ENCODE assay signal across 12 cellular contexts in genomic region chr6:99416892-99417767, GRCh38. TPM values are rescaled to one million over a fixed set of nuclear protein-coding genes. Genes with fewer than 3 reads are reported as not detected.
DNase-seq lines count a peak whose midpoint lies in the region; ATAC-seq and TF ChIP-seq lines count a peak whose summit lies in the region.
"Had no signal": no experiment of that assay in that cellular context is flagged by ENCODE, and none has a peak within 500 bp of the region (broad histone marks: within the 10 kb centered on the region; RNA-seq: fewer than 3 reads in every experiment).

No MANE protein-coding gene starts in this region.

- H3K27ac ChIP-seq in coronary artery, result no peak overlapping the region

- CTCF ChIA-PET in activated naive CD4-positive, alpha-beta T cell treated with anti-CD3 and anti-CD28 coated beads, Interleukin-2, amount 10 ng/mL, durations not matched to agents 7 days and 5 days (lab: Charles Lee), result interaction anchor here (1.1 kb wide), 1 partner anchor 9 kb away, joined by 3 read pairs; no protein-coding TSS in a partner anchor

- H3K27ac Mint-ChIP-seq in activated naive CD4-positive, alpha-beta T cell treated with anti-CD3 and anti-CD28 coated beads, Interleukin-2, amount 50 U/mL, for 24 hours, result peak overlapping the region; percentile 65
- H3K27ac Mint-ChIP-seq in activated naive CD4-positive, alpha-beta T cell treated with anti-CD3 and anti-CD28 coated beads, Interleukin-2, amount 10 ng/mL, durations not matched to agents 7 days and 5 days, result no peak overlapping the region
- H3K27ac Mint-ChIP-seq in activated T-helper 1 cell treated with anti-CD3 and anti-CD28 coated beads, Interleukin-12 subunit alpha, Interleukin-12 subunit beta, Interleukin-2, Interleukin-4 antibody, amounts not matched to agents 30 ng/mL and 10 ng/mL and 1 ng/mL, durations not matched to agents 14 hours and 24 hours and 36 hours, result no peak overlapping the region
- H3K27ac Mint-ChIP-seq: T-helper 1 cell treated with Interleukin-12 subunit alpha and Interleukin-12 subunit beta and Interleukin-4 antibody, amounts not matched to agents 30 μg/mL and 1 μg/mL, for 36 hours had no signal

- H3K4me1 Mint-ChIP-seq in activated naive CD4-positive, alpha-beta T cell treated with anti-CD3 and anti-CD28 coated beads, Interleukin-2, amount 50 U/mL, for 24 hours, result peaks cover 79% of the 10 kb centered on the region
- peaks cover 27% of the 10 kb centered on the region for H3K4me1 Mint-ChIP-seq in activated naive CD4-positive, alpha-beta T cell treated with anti-CD3 and anti-CD28 coated beads, Interleukin-2, amount 10 ng/mL, durations not matched to agents 7 days and 5 days
- peaks cover 40% of the 10 kb centered on the region for H3K4me1 Mint-ChIP-seq in activated T-helper 1 cell treated with anti-CD3 and anti-CD28 coated beads, Interleukin-12 subunit alpha, Interleukin-12 subunit beta, Interleukin-2, Interleukin-4 antibody, amounts not matched to agents 30 ng/mL and 10 ng/mL and 1 ng/mL, durations not matched to agents 14 hours and 24 hours and 36 hours (ENCODE audit: low read depth)

- no peaks in the 10 kb centered on the region for H3K9me3 Mint-ChIP-seq in activated naive CD4-positive, alpha-beta T cell treated with anti-CD3 and anti-CD28 coated beads, Interleukin-2, amount 50 U/mL, for 24 hours
- H3K9me3 Mint-ChIP-seq in activated naive CD4-positive, alpha-beta T cell treated with anti-CD3 and anti-CD28 coated beads, Interleukin-2, amount 10 ng/mL, durations not matched to agents 7 days and 5 days, result no peaks in the 10 kb centered on the region
- no peaks in the 10 kb centered on the region for H3K9me3 Mint-ChIP-seq in activated T-helper 1 cell treated with anti-CD3 and anti-CD28 coated beads, Interleukin-12 subunit alpha, Interleukin-12 subunit beta, Interleukin-2, Interleukin-4 antibody, amounts not matched to agents 30 ng/mL and 10 ng/mL and 1 ng/mL, durations not matched to agents 14 hours and 24 hours and 36 hours
- H3K9me3 Mint-ChIP-seq: T-helper 1 cell treated with Interleukin-12 subunit alpha and Interleukin-12 subunit beta and Interleukin-4 antibody, amounts not matched to agents 30 μg/mL and 1 μg/mL, for 36 hours had no signal

- TF ChIP-seq CTCF in coronary artery (IDR thresholded peaks at IDR 0.05), result no peak

- peak overlapping the region; percentile 33 for H3K4me3 Mint-ChIP-seq in activated naive CD4-positive, alpha-beta T cell treated with anti-CD3 and anti-CD28 coated beads, Interleukin-2, amount 50 U/mL, for 24 hours
- no peak overlapping the region for H3K4me3 Mint-ChIP-seq in activated naive CD4-positive, alpha-beta T cell treated with anti-CD3 and anti-CD28 coated beads, Interleukin-2, amount 10 ng/mL, durations not matched to agents 7 days and 5 days
- no peak overlapping the region for H3K4me3 Mint-ChIP-seq in activated T-helper 1 cell treated with anti-CD3 and anti-CD28 coated beads, Interleukin-12 subunit alpha, Interleukin-12 subunit beta, Interleukin-2, Interleukin-4 antibody, amounts not matched to agents 30 ng/mL and 10 ng/mL and 1 ng/mL, durations not matched to agents 14 hours and 24 hours and 36 hours
- H3K4me3 Mint-ChIP-seq: T-helper 1 cell treated with Interleukin-12 subunit alpha and Interleukin-12 subunit beta and Interleukin-4 antibody, amounts not matched to agents 30 μg/mL and 1 μg/mL, for 36 hours had no signal

- no peaks in the 10 kb centered on the region for H3K27me3 Mint-ChIP-seq in activated naive CD4-positive, alpha-beta T cell treated with anti-CD3 and anti-CD28 coated beads, Interleukin-2, amount 50 U/mL, for 24 hours
- no peaks in the 10 kb centered on the region for H3K27me3 Mint-ChIP-seq in activated naive CD4-positive, alpha-beta T cell treated with anti-CD3 and anti-CD28 coated beads, Interleukin-2, amount 10 ng/mL, durations not matched to agents 7 days and 5 days
- no peaks in the 10 kb centered on the region for H3K27me3 Mint-ChIP-seq in activated T-helper 1 cell treated with anti-CD3 and anti-CD28 coated beads, Interleukin-12 subunit alpha, Interleukin-12 subunit beta, Interleukin-2, Interleukin-4 antibody, amounts not matched to agents 30 ng/mL and 10 ng/mL and 1 ng/mL, durations not matched to agents 14 hours and 24 hours and 36 hours (ENCODE audit: insufficient read depth)

- intact Hi-C loops in activated T-helper 1 cell treated with anti-CD3 and anti-CD28 coated beads, Interleukin-12 subunit alpha, Interleukin-12 subunit beta, Interleukin-2, Interleukin-4 antibody, amounts not matched to agents 30 ng/mL and 10 ng/mL and 1 ng/mL, durations not matched to agents 14 hours and 24 hours and 36 hours (cut with micrococcal nuclease), result no loop called here

- peak; percentile 91 for ATAC-seq in HG02610 (IDR thresholded peaks at IDR 0.05; ENCODE audit: unreplicated experiment)
- peak; percentile 52 for ATAC-seq in HG03558 (IDR thresholded peaks at IDR 0.05; ENCODE audit: extremely low read depth, unreplicated experiment)

- peaks cover 9% of the 10 kb centered on the region for H3K36me3 Mint-ChIP-seq in activated naive CD4-positive, alpha-beta T cell treated with anti-CD3 and anti-CD28 coated beads, Interleukin-2, amount 50 U/mL, for 24 hours
- H3K36me3 Mint-ChIP-seq in activated naive CD4-positive, alpha-beta T cell treated with anti-CD3 and anti-CD28 coated beads, Interleukin-2, amount 10 ng/mL, durations not matched to agents 7 days and 5 days, result peaks cover 31% of the 10 kb centered on the region
- H3K36me3 Mint-ChIP-seq in activated T-helper 1 cell treated with anti-CD3 and anti-CD28 coated beads, Interleukin-12 subunit alpha, Interleukin-12 subunit beta, Interleukin-2, Interleukin-4 antibody, amounts not matched to agents 30 ng/mL and 10 ng/mL and 1 ng/mL, durations not matched to agents 14 hours and 24 hours and 36 hours (ENCODE audit: low read depth), result peaks cover 30% of the 10 kb centered on the region

- no peak overlapping the region for H3K4me3 ChIP-seq in coronary artery

- no peak for DNase-seq in activated naive CD4-positive, alpha-beta T cell treated with anti-CD3 and anti-CD28 coated beads, Interleukin-2, amount 10 ng/mL, durations not matched to agents 7 days and 5 days
- DNase-seq in activated T-helper 1 cell treated with anti-CD3 and anti-CD28 coated beads, Interleukin-12 subunit alpha, Interleukin-12 subunit beta, Interleukin-2, Interleukin-4 antibody, amounts not matched to agents 30 ng/mL and 10 ng/mL and 1 ng/mL, durations not matched to agents 14 hours and 24 hours and 36 hours (ENCODE audit: low spot score), result no peak
- no peak for DNase-seq in coronary artery (ENCODE audit: low spot score)
- DNase-seq in CD1c-positive myeloid dendritic cell (ENCODE audit: extremely low spot score), result no peak
- no peak for DNase-seq in DMS 273 treated with DMSO at 0.1 percent for 48 hours (lab: John Stamatoyannopoulos, UW)
- DNase-seq: amniotic stem cell; HCEC 1CT; stimulated activated CD4-positive, alpha-beta T cell treated with anti-CD3 and anti-CD28 coated beads, Interleukin-1b, Interleukin-23, amount 100 ng/mL, for 48 hours had no signal

RNA-seq across cellular contexts. Expression of gene PNISR, which starts 8.0 kb away (rescaled TPM):
- total RNA-seq in activated T-helper 1 cell treated with anti-CD3 and anti-CD28 coated beads, Interleukin-12 subunit alpha, Interleukin-12 subunit beta, Interleukin-2, Interleukin-4 antibody, amounts not matched to agents 30 ng/mL and 10 ng/mL and 1 ng/mL, durations not matched to agents 14 hours and 24 hours and 36 hours, result 98.4 and 112 TPM in 2 replicates

RNA-seq across cellular contexts. Expression of gene COQ3, which starts 23.1 kb away (rescaled TPM):
- 13.5 and 16.7 TPM in 2 replicates for total RNA-seq in activated T-helper 1 cell treated with anti-CD3 and anti-CD28 coated beads, Interleukin-12 subunit alpha, Interleukin-12 subunit beta, Interleukin-2, Interleukin-4 antibody, amounts not matched to agents 30 ng/mL and 10 ng/mL and 1 ng/mL, durations not matched to agents 14 hours and 24 hours and 36 hours
